Comparison of ENCODE assay signal across 10 cellular contexts in the genomic region with DNA sequence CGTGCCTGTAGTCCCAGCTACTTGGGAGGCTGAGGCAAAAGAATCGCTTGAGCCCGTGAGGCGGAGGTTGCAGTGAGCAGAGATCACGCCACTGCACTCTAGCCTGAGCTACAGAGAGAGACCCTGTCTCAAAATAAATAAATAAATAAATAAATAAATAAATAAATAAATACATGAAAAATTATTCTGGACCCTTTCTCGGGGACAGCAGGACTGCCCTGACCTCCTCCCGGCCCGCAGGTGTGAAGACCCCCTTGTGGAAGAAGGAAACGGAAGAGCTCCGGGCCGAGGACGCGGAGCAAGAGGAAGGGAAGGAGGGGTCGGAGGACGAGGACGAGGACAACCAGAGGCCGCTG. TPM values are rescaled to one million over a fixed set of nuclear protein-coding genes. Genes with fewer than 3 reads are reported as not detected.
DNase-seq lines count a peak whose midpoint lies in the region; ATAC-seq and TF ChIP-seq lines count a peak whose summit lies in the region.
"Had no signal": no experiment of that assay in that cellular context is flagged by ENCODE, and none has a peak within 500 bp of the region (broad histone marks: within the 10 kb centered on the region; RNA-seq: fewer than 3 reads in every experiment).

No MANE protein-coding gene starts in this region.

- H3K27ac ChIP-seq in HCT116 (ENCODE audit: low read depth, low read length): no peak overlapping the region; the same call in 1 of the 2 replicates
- peak overlapping the region in 2 of 21 experiments; percentile 4 to 48 for H3K27ac ChIP-seq in skin epidermis

- peak overlapping the region; percentile 74 for H2AFZ ChIP-seq in HCT116 (ENCODE audit: low read depth, low read length, poor library complexity, severe bottlenecking)

- DNase-seq in HCT116 (ENCODE audit: low read depth, low spot score) (no peak), T-helper 17 cell (no peak), foreskin fibroblast (no peak), left colon (no peak)
- DNase-seq in stimulated activated CD4-positive, alpha-beta T cell treated with anti-CD3 and anti-CD28 coated beads, Interleukin-2, amount 100 ng/mL, for 24 hours: no peak

- peaks cover 5% of the 10 kb centered on the region for H3K4me1 Mint-ChIP-seq in T-helper 17 cell

- intact Hi-C loops in HCT116 (cut with micrococcal nuclease): loop anchor here (1.0 kb wide), 2 partner anchors 41 to 46 kb away; a partner anchor contains a TSS
- intact Hi-C loops in left colon (cut with DNase I, micrococcal nuclease): loop anchor here (2.0 to 5.0 kb wide), 2 partner anchors 41 to 44 kb away; a partner anchor contains a TSS

- H3K27me3 Mint-ChIP-seq in T-helper 17 cell: peaks cover 10% of the 10 kb centered on the region

- no peaks in the 10 kb centered on the region for H3K9me2 ChIP-seq in HCT116 (ENCODE audit: insufficient read depth)

- TF ChIP-seq RAD21 in HCT116 (IDR thresholded peaks at IDR 0.05; ENCODE audit: low read depth): no peak

- no peak overlapping the region for H3K27ac Mint-ChIP-seq in T-helper 17 cell

- H3K79me2 ChIP-seq in HCT116 (ENCODE audit: insufficient read depth, low read length): no peaks in the 10 kb centered on the region

- H3K36me3 Mint-ChIP-seq in T-helper 17 cell (ENCODE audit: low read depth): no peaks in the 10 kb centered on the region

- H3K9me3 ChIP-seq in HCT116 (ENCODE audit: control insufficient read depth in 1 of 2, insufficient read depth in 1 of 2, low read depth in 1 of 2, low read length in 2 of 2): no peaks in the 10 kb centered on the region
- H3K9me3 ChIP-seq in T-helper 17 cell (ENCODE audit: control insufficient read depth, low read length, poor library complexity, severe bottlenecking): no peaks in the 10 kb centered on the region

- peak overlapping the region; percentile 93 for H3K4me3 Mint-ChIP-seq in T-helper 17 cell

- TF ChIP-seq CTCF in HCT116 (IDR thresholded peaks at IDR 0.05 in 2 of 3, conservative IDR thresholded peaks at IDR 0.05 in 1 of 3; ENCODE audit: borderline replicate concordance in 1 of 3, insufficient read depth in 1 of 3, low read depth in 2 of 3, low read length in 2 of 3) (no peak), foreskin fibroblast (IDR thresholded peaks at IDR 0.05; ENCODE audit: low read depth, low read length) (no peak)

- H4K20me1 ChIP-seq in HCT116 (ENCODE audit: insufficient read depth): no peaks in the 10 kb centered on the region

- peak overlapping the region; percentile 72 for H3K4me2 ChIP-seq in HCT116 (ENCODE audit: low read length)

- CTCF ChIA-PET in HCT116 (lab: Charles Lee): interaction anchor here (0.6 to 5.1 kb wide), 31 partner anchors 8 to 783 kb away, joined by 3 to 76 read pairs (median 4); a partner anchor contains a TSS

- H3K4me3 ChIP-seq in HCT116 (replicated peaks in 1 of 2; ENCODE audit: low read depth in 1 of 2, low read length in 2 of 2): peak overlapping the region in 1 of 2 experiments; percentile 35; a peak in 2 of 4 replicates
- H3K4me3 ChIP-seq in foreskin fibroblast (ENCODE audit: low read depth in 1 of 2, low read length in 2 of 2): peak overlapping the region; percentile 35
- H3K4me3 ChIP-seq in skin epidermis: peak overlapping the region in 6 of 7 experiments; percentile 29 to 49 (median 39)

- no peak overlapping the region for H3K9ac ChIP-seq in HCT116 (ENCODE audit: low read length)

- RAD21 ChIA-PET in HCT116 (lab: Charles Lee; ENCODE audit: low non-redundant PET in 1 of 2, low total read pairs in 2 of 2, uncharacterized antibody in 2 of 2, unreplicated experiment in 2 of 2): interaction anchor here (1.0 to 1.2 kb wide), 5 partner anchors 16 to 185 kb away, joined by 3 to 10 read pairs (median 7); a partner anchor contains a TSS

- H3K4me1 ChIP-seq in HCT116 (ENCODE audit: control insufficient read depth in 1 of 2, insufficient read depth in 2 of 2, low read length in 2 of 2): peaks cover 5 to 12% of the 10 kb centered on the region in 2 experiments; a peak in 3 of 4 replicates

- ATAC-seq in HCT116 (no peak), T-helper 17 cell (no peak), HG03135 (IDR thresholded peaks at IDR 0.05; ENCODE audit: unreplicated experiment) (no peak), left colon (no peak), GM19395 (IDR thresholded peaks at IDR 0.05; ENCODE audit: unreplicated experiment) (no peak)

- POLR2A ChIA-PET in HCT116 (lab: Charles Lee): interaction anchor here (1.2 to 3.3 kb wide), 3 partner anchors 25 to 45 kb away, joined by 3 to 41 read pairs (median 4); a partner anchor contains a TSS

- no peaks in the 10 kb centered on the region for H3K36me3 ChIP-seq in HCT116 (ENCODE audit: control insufficient read depth in 1 of 2, insufficient read depth in 2 of 2, low read length in 2 of 2)

- BruUV-seq in HCT116 (replicated peaks; lab: Mats Ljungman, UMichigan): no TSS peak

- H3K27me3 ChIP-seq in HCT116 (ENCODE audit: insufficient read depth, low read length): no peaks in the 10 kb centered on the region

- TF ChIP-seq POLR2A in HCT116 (IDR thresholded peaks at IDR 0.05; ENCODE audit: borderline replicate concordance, extremely low read depth, insufficient read depth, insufficient read length): no peak

TF ChIP-seq in HCT116, 20 proteins besides CTCF, POLR2A, EP300 and RAD21:
- TF ChIP-seq, protein P1, sequence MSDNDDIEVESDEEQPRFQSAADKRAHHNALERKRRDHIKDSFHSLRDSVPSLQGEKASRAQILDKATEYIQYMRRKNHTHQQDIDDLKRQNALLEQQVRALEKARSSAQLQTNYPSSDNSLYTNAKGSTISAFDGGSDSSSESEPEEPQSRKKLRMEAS (IDR thresholded peaks at IDR 0.05): no peak
- TF ChIP-seq ZNF274 (IDR thresholded peaks at IDR 0.05; ENCODE audit: low read depth, low read length): no peak
- TF ChIP-seq, protein P2, sequence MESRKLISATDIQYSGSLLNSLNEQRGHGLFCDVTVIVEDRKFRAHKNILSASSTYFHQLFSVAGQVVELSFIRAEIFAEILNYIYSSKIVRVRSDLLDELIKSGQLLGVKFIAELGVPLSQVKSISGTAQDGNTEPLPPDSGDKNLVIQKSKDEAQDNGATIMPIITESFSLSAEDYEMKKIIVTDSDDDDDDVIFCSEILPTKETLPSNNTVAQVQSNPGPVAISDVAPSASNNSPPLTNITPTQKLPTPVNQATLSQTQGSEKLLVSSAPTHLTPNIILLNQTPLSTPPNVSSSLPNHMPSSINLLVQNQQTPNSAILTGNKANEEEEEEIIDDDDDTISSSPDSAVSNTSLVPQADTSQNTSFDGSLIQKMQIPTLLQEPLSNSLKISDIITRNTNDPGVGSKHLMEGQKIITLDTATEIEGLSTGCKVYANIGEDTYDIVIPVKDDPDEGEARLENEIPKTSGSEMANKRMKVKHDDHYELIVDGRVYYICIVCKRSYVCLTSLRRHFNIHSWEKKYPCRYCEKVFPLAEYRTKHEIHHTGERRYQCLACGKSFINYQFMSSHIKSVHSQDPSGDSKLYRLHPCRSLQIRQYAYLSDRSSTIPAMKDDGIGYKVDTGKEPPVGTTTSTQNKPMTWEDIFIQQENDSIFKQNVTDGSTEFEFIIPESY (IDR thresholded peaks at IDR 0.05; ENCODE audit: extremely low read depth, insufficient replicate concordance, low read length): no peak
- no peak for TF ChIP-seq CBX3 (IDR thresholded peaks at IDR 0.05; ENCODE audit: low read depth)
- TF ChIP-seq SP1 (IDR thresholded peaks at IDR 0.05; ENCODE audit: low read depth): no peak
- no peak for TF ChIP-seq CEBPB (IDR thresholded peaks at IDR 0.05; ENCODE audit: low read depth)
- TF ChIP-seq EZH2phosphoT487 (IDR thresholded peaks at IDR 0.05; ENCODE audit: borderline replicate concordance): no peak
- TF ChIP-seq TCF7L2 (IDR thresholded peaks at IDR 0.05; ENCODE audit: borderline replicate concordance, extremely low read depth, insufficient read depth, insufficient read length): no peak
- TF ChIP-seq YY1 (IDR thresholded peaks at IDR 0.05; ENCODE audit: extremely low read depth, insufficient replicate concordance, low read depth, low read length): no peak
- TF ChIP-seq ZFX (IDR thresholded peaks at IDR 0.05): no peak
- no peak for TF ChIP-seq FOSL1 (IDR thresholded peaks at IDR 0.05; ENCODE audit: low read depth)
- TF ChIP-seq JUND (IDR thresholded peaks at IDR 0.05): no peak
- no peak for TF ChIP-seq EGR1 (IDR thresholded peaks at IDR 0.05; ENCODE audit: low read depth)
- TF ChIP-seq POLR2AphosphoS5 (IDR thresholded peaks at IDR 0.05; ENCODE audit: low read depth, low read length): no peak
- no peak for TF ChIP-seq EZH2 (IDR thresholded peaks at IDR 0.05)
- TF ChIP-seq, protein P3, sequence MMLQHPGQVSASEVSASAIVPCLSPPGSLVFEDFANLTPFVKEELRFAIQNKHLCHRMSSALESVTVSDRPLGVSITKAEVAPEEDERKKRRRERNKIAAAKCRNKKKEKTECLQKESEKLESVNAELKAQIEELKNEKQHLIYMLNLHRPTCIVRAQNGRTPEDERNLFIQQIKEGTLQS (IDR thresholded peaks at IDR 0.05): no peak
- no peak for TF ChIP-seq SIN3A (IDR thresholded peaks at IDR 0.05; ENCODE audit: low read depth)
TF ChIP-seq in HCT116: peak in this region for 0.

RNA-seq across cellular contexts. Expression of a gene that starts 3.1 kb away (rescaled TPM):
- total RNA-seq in HCT116 (2021; ENCODE audit: unreplicated experiment): not detected
- polyA plus RNA-seq in HCT116 (2012): 0.15 TPM in 1 of 2 replicates, not detected in the other
- not detected for total RNA-seq in T-helper 17 cell
- total RNA-seq in left colon: not detected
- total RNA-seq: esophagus mucosa, M059J had no signal

RNA-seq across cellular contexts. Expression of a gene that starts 10.7 kb away (rescaled TPM):
- total RNA-seq in HCT116 (2021; ENCODE audit: unreplicated experiment): not detected
- not detected in 2 replicates for polyA plus RNA-seq in HCT116 (2012)
- not detected for total RNA-seq in T-helper 17 cell
- total RNA-seq in left colon: under 1 TPM in 1 of 2 donors, not detected in 1; 0.08 TPM
- total RNA-seq: esophagus mucosa, M059J had no signal

RNA-seq across cellular contexts. Expression of a gene that starts 31.7 kb away (rescaled TPM):
- total RNA-seq in HCT116 (2021; ENCODE audit: unreplicated experiment): 2.6 TPM
- 1.4 and 1.5 TPM in 2 replicates for polyA plus RNA-seq in HCT116 (2012)
- under 1 TPM in 1 of 2 donors, not detected in 1; 0.44 TPM for total RNA-seq in T-helper 17 cell
- total RNA-seq in left colon: 10 to 100 TPM; 62.7 to 83.0 TPM

RNA-seq across cellular contexts. Expression of a gene that starts 32.3 kb away (rescaled TPM):
- total RNA-seq in HCT116 (2021; ENCODE audit: unreplicated experiment) (0.15 TPM), T-helper 17 cell (under 1 TPM; 0.10 to 0.50 TPM), left colon (under 1 TPM in 1 of 2 donors, not detected in 1; 0.31 TPM)
- polyA plus RNA-seq in HCT116 (2012): not detected in 2 replicates

RNA-seq across cellular contexts. Expression of a gene that starts 45.5 kb away (rescaled TPM):
- total RNA-seq in HCT116 (2021; ENCODE audit: unreplicated experiment): 346 TPM
- polyA plus RNA-seq in HCT116 (2012): 309 and 338 TPM in 2 replicates
- total RNA-seq in T-helper 17 cell: 100 to 1,000 TPM; 153 to 165 TPM
- total RNA-seq in left colon: 100 to 1,000 TPM; 112 to 143 TPM

Comparison
In these comparisons a context has a peak if more than half of its experiments do, and no peak if none do; other contexts are left out.
1. RNA of a gene that starts 31.7 kb away (total RNA-seq): 62.7 to 83.0 TPM in left colon; 2.6 TPM in HCT116 (single experiment) and 0.44 TPM in T-helper 17 cell; every median in the first group is over 10 times any median in the second.